In genomic region chr9:129110740-129111142, GRCh38 we compare ENCODE assay signal across 8 cellular contexts. TPM values are rescaled to one million over a fixed set of nuclear protein-coding genes. Genes with fewer than 3 reads are reported as not detected.
DNase-seq lines count a peak whose midpoint lies in the region; ATAC-seq and TF ChIP-seq lines count a peak whose summit lies in the region.

TSS of gene CRAT (minus strand) at chr9:129110793. CDS start at chr9:129110509, 284 bp downstream.

- H3K27me3 ChIP-seq in mammary epithelial cell (ENCODE audit: insufficient read depth, low read length): no peaks in the 10 kb centered on the region

- no TSS peak for BruUV-seq in mammary epithelial cell (replicated peaks; lab: Mats Ljungman, UMichigan)

- peak within 1 kb of the TSS; percentile 98 for H3K4me2 ChIP-seq in mammary epithelial cell (ENCODE audit: insufficient read depth, low read depth, low read length)

- TF ChIP-seq CTCF in WI38 (IDR thresholded peaks at IDR 0.05; ENCODE audit: low read depth, low read length) (no peak), mammary epithelial cell (conservative IDR thresholded peaks at IDR 0.05 in 1 of 2, IDR thresholded peaks at IDR 0.05 in 1 of 2; ENCODE audit: extremely low read depth in 1 of 2, insufficient read depth in 1 of 2, low read depth in 1 of 2, low read length in 2 of 2) (no peak)

- ATAC-seq in GM18873 (IDR thresholded peaks at IDR 0.05; ENCODE audit: low FRiP score, unreplicated experiment) (peak; percentile 36), HG03108 (IDR thresholded peaks at IDR 0.05; ENCODE audit: unreplicated experiment) (peak; percentile 67)

- CTCF ChIA-PET in mammary epithelial cell (lab: Charles Lee; ENCODE audit: low non-redundant PET): interaction anchor here (0.7 kb wide), 1 partner anchor 23 kb away, joined by 4 read pairs; no protein-coding TSS in a partner anchor

- no CpG with 5 or more reads among the region's 28 CpGs for WGBS in mammary epithelial cell (ENCODE audit: low coverage, missing lambda C conversion rate)

- no peaks in the 10 kb centered on the region for H3K9me3 ChIP-seq in mammary epithelial cell (replicated peaks; ENCODE audit: insufficient read depth, low read length)

- intact Hi-C loops in mammary epithelial cell (cut with micrococcal nuclease): no loop called here

- H3K27ac ChIP-seq in mammary epithelial cell (ENCODE audit: insufficient read depth, low read depth, low read length): peak within 1 kb of the TSS; percentile 64
- H3K27ac ChIP-seq in skin epidermis: peak within 1 kb of the TSS; percentile 80 to 98 (median 93)

- no peaks in the 10 kb centered on the region for H4K20me1 ChIP-seq in mammary epithelial cell (ENCODE audit: insufficient read depth, low read length)

- H3K4me3 ChIP-seq in WI38 (ENCODE audit: low read depth, low read length) (peak within 1 kb of the TSS; percentile 88), mammary epithelial cell (replicated peaks in 1 of 3; ENCODE audit: insufficient read depth in 1 of 3, low read depth in 2 of 3, low read length in 3 of 3) (peak within 1 kb of the TSS; percentile 56 to 84 (median 82)), skin epidermis (peak within 1 kb of the TSS; percentile 67 to 95 (median 92))

- DNase-seq in ACHN (peak; percentile 87), NCI-H2227 (lab: John Stamatoyannopoulos, UW; ENCODE audit: unreplicated experiment) (peak; percentile 56), mammary epithelial cell (peak; percentile 90), iPS-NIHi11 (ENCODE audit: low spot score) (peak; percentile 100)

- peak within 1 kb of the TSS; percentile 83 for H3K9ac ChIP-seq in mammary epithelial cell (ENCODE audit: insufficient read depth, low read length)

- dilution Hi-C loops in mammary epithelial cell (cut with HindIII; ENCODE audit: low sequenced_read_pairs): no loop called here

- H3K79me2 ChIP-seq in mammary epithelial cell (ENCODE audit: insufficient read depth, low read length): peaks cover 42% of the 10 kb centered on the region

- H2AFZ ChIP-seq in mammary epithelial cell (ENCODE audit: low read depth, low read length): peak within 1 kb of the TSS; percentile 98

- H3K36me3 ChIP-seq in mammary epithelial cell (ENCODE audit: insufficient read depth, low read length): no peaks in the 10 kb centered on the region

- H3K4me1 ChIP-seq in mammary epithelial cell (ENCODE audit: insufficient read depth, low read length): peaks cover 11% of the 10 kb centered on the region

- in situ Hi-C loops in ACHN (cut with HindIII; ENCODE audit: low pct_ligation_motif_present, low pct_unique_long_range_greater_than_20kb, low sequenced_read_pairs) (no loop called here), mammary epithelial cell (cut with MboI; ENCODE audit: low sequenced_read_pairs in 2 of 2) (no loop called here)

RNA-seq across cellular contexts. Expression of gene CRAT, which starts in this region (rescaled TPM):
- 10 to 100 TPM; 11.1 to 17.7 TPM for total RNA-seq in mammary epithelial cell
- polyA plus RNA-seq in mammary epithelial cell: 2.5 TPM
- 0.52 TPM for polyA minus RNA-seq in mammary epithelial cell

Comparison
In these comparisons a context has a peak if more than half of its experiments do, and no peak if none do; other contexts are left out.
1. Peak in every context shown above with its lines: DNase-seq, ATAC-seq, H3K4me3 ChIP-seq and H3K27ac ChIP-seq.